ENCODE assay signal across 29 cellular contexts in genomic region chr19:3316659-3317207, GRCh38.
"Had no signal": no experiment of that assay in that cellular context is flagged by ENCODE, and none has a peak within 500 bp of the region (broad histone marks: within the 10 kb centered on the region; RNA-seq: fewer than 3 reads in every experiment).

No MANE protein-coding gene starts in this region.

- DNase-seq: activated B cell treated with CpG ODN at 0.5 μM for 24 hours; activated CD4-positive, alpha-beta T cell treated with anti-CD3 and anti-CD28 coated beads for 48 hours; activated CD4-positive, alpha-beta T cell treated with anti-CD3 and anti-CD28 coated beads, Interleukin-2, amount 50 U/mL, for 1 hour; activated CD4-positive, alpha-beta T cell treated with anti-CD3 and anti-CD28 coated beads, Interleukin-2, amount 50 U/mL, for 48 hours; activated CD8-positive, alpha-beta memory T cell treated with anti-CD3 and anti-CD28 coated beads for 24 hours; activated CD8-positive, alpha-beta T cell treated with anti-CD3 and anti-CD28 coated beads for 36 hours; activated effector memory CD4-positive, alpha-beta T cell treated with Interleukin-2 at 50 U/mL for 16 hours; activated gamma-delta T cell treated with Interleukin-2 at 50 U/mL for 16 hours; activated naive CD4-positive, alpha-beta T cell treated with anti-CD3 and anti-CD28 coated beads, Interleukin-2, amount 50 U/mL, for 16 hours; activated naive CD4-positive, alpha-beta T cell treated with Interleukin-2 at 50 U/mL for 16 hours; activated T-cell treated with anti-CD3 and anti-CD28 coated beads, Interleukin-2, amount 50 U/mL, for 4 hours; amniotic stem cell; anterior cingulate cortex; brain microvascular endothelial cell; dorsolateral prefrontal cortex; effector memory CD4-positive, alpha-beta T cell; endodermal cell; foreskin fibroblast; head of caudate nucleus; T-helper 17 cell; T1000; WERI-Rb-1 had no signal

- FAIRE-seq: astrocyte, bronchial epithelial cell, frontal cortex had no signal

- ATAC-seq: activated CD4-positive, CD25-positive, alpha-beta regulatory T cell treated with anti-CD3 and anti-CD28 coated beads, Interleukin-2, amount 50 U/mL, for 24 hours; activated CD8-positive, alpha-beta T cell treated with anti-CD3 and anti-CD28 coated beads for 36 hours; activated T-cell treated with anti-CD3 and anti-CD28 coated beads, Interleukin-2, amount 50 U/mL, for 4 hours; activated T-helper 17 cell treated with anti-CD3 and anti-CD28 coated beads, Interleukin-2, amount 50 U/mL, for 72 hours; esophagus mucosa; T-helper 17 cell had no signal

- H3K36me3 ChIP-seq: brain microvascular endothelial cell, WERI-Rb-1 had no signal

- H3K27ac ChIP-seq: brain microvascular endothelial cell, coronary artery, dorsolateral prefrontal cortex, WERI-Rb-1 had no signal

- H3K4me3 ChIP-seq: coronary artery, dorsolateral prefrontal cortex had no signal
